Comparison of ENCODE assay signal across 17 cellular contexts in the genomic region with DNA sequence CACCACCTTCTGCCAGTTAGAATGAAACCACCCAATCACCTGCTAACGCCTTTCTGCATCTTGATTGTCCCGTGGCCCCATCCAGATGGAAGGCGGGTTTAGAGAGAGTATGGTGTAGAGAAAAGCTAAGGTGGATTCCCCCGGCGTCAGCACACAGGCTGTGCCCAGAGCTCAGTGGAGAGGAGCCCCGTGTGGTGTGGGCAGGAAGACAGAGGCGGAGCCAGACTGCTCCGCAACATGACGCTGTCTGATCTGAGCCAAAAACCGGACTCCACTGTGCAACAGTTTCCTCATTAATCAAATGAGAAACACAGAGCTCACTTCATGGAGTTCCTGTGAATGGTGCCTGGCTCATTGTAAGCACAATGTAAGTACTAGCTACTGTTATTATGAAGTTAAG.
DNase-seq lines count a peak whose midpoint lies in the region; ATAC-seq and TF ChIP-seq lines count a peak whose summit lies in the region.
"Had no signal": no experiment of that assay in that cellular context is flagged by ENCODE, and none has a peak within 500 bp of the region (broad histone marks: within the 10 kb centered on the region; RNA-seq: fewer than 3 reads in every experiment).

No MANE protein-coding gene starts in this region.

- H2BK12ac ChIP-seq in mesenchymal stem cell (ENCODE audit: low read length in 2 of 2) = no peak overlapping the region

- no peak for TF ChIP-seq EP300 in esophagus muscularis mucosa (IDR thresholded peaks at IDR 0.05)

- no peak overlapping the region for H4K91ac ChIP-seq in mesenchymal stem cell (ENCODE audit: low read length)

- H2AFZ ChIP-seq in smooth muscle cell (ENCODE audit: low read depth) (no peak overlapping the region), mesenchymal stem cell (ENCODE audit: low read depth, low read length) (no peak overlapping the region)

- no peak overlapping the region for H2BK120ac ChIP-seq in mesenchymal stem cell (ENCODE audit: low read depth, low read length)

- H3K4me3 ChIP-seq in esophagus muscularis mucosa (no peak overlapping the region), muscle layer of duodenum (ENCODE audit: low read depth in 1 of 2, low read length in 2 of 2) (peak overlapping the region in 1 of 2 donors; percentile 4), smooth muscle cell (no peak overlapping the region), mesenchymal stem cell (ENCODE audit: insufficient read depth in 1 of 2, low read depth in 1 of 2, low read length in 2 of 2) (no peak overlapping the region)

- H2BK5ac ChIP-seq in mesenchymal stem cell (ENCODE audit: low read depth, low read length, poor library complexity, severe bottlenecking) = no peak overlapping the region

- H3K79me2 ChIP-seq in smooth muscle cell (ENCODE audit: low read depth) = no peaks in the 10 kb centered on the region

- TF ChIP-seq CTCF in esophagus muscularis mucosa (IDR thresholded peaks at IDR 0.05) = no peak
- no peak for TF ChIP-seq CTCF in smooth muscle cell (IDR thresholded peaks at IDR 0.05; ENCODE audit: borderline replicate concordance, insufficient read depth, poor library complexity, severe bottlenecking)

- no peak overlapping the region for H4K8ac ChIP-seq in mesenchymal stem cell (ENCODE audit: low read length)

- 69% methylated on average over 10 of the region's 10 CpGs for WGBS in esophagus muscularis mucosa
- WGBS in smooth muscle cell (ENCODE audit: low lambda C conversion rate) = 84% methylated on average over 10 of the region's 10 CpGs
- 95% methylated on average over 9 of the region's 10 CpGs for WGBS in mesenchymal stem cell

- H3K4me2 ChIP-seq in smooth muscle cell = no peak overlapping the region
- H3K4me2 ChIP-seq in mesenchymal stem cell (ENCODE audit: low read length, poor library complexity, severe bottlenecking) = no peak overlapping the region

- no peak overlapping the region for H2BK15ac ChIP-seq in mesenchymal stem cell (ENCODE audit: low read depth, poor library complexity, severe bottlenecking)

- no peaks in the 10 kb centered on the region for H3K36me3 ChIP-seq in esophagus muscularis mucosa
- no peaks in the 10 kb centered on the region for H3K36me3 ChIP-seq in muscle layer of duodenum (ENCODE audit: control insufficient read depth in 1 of 2, insufficient read depth in 2 of 2, low read length in 2 of 2)
- no peaks in the 10 kb centered on the region for H3K36me3 ChIP-seq in smooth muscle cell (ENCODE audit: low read depth)
- no peaks in the 10 kb centered on the region for H3K36me3 ChIP-seq in mesenchymal stem cell (ENCODE audit: control insufficient read depth in 1 of 2, insufficient read depth in 2 of 2, low read depth in 1 of 2, low read length in 2 of 2)
- H3K36me3 ChIP-seq: BE2C had no signal

- peak overlapping the region; percentile 74 to 82 (median 80) for H3K27ac ChIP-seq in esophagus muscularis mucosa (replicated peaks in 1 of 4)
- peak overlapping the region; percentile 4 for H3K27ac ChIP-seq in muscle layer of duodenum (ENCODE audit: low read length)
- peak overlapping the region; percentile 76 for H3K27ac ChIP-seq in smooth muscle cell (ENCODE audit: low read depth)
- no peak overlapping the region for H3K27ac ChIP-seq in mesenchymal stem cell (ENCODE audit: low read length, poor library complexity, severe bottlenecking)

- H3K4me1 ChIP-seq in esophagus muscularis mucosa (peaks cover 5 to 29% (median 24%) of the 10 kb centered on the region in 4 donors), muscle layer of duodenum (ENCODE audit: control insufficient read depth in 1 of 2, insufficient read depth in 2 of 2, low read length in 2 of 2) (no peaks in the 10 kb centered on the region), smooth muscle cell (ENCODE audit: low read depth) (peaks cover 11% of the 10 kb centered on the region), mesenchymal stem cell (ENCODE audit: control insufficient read depth, insufficient read depth, low read depth, low read length) (no peaks in the 10 kb centered on the region)
- H3K4me1 ChIP-seq: BE2C had no signal

- no peak overlapping the region for H3K18ac ChIP-seq in mesenchymal stem cell (ENCODE audit: low read depth in 1 of 2, low read length in 2 of 2)

- H2AK5ac ChIP-seq in mesenchymal stem cell (ENCODE audit: low read length, severe bottlenecking) = no peak overlapping the region

- no peaks in the 10 kb centered on the region for H3K79me1 ChIP-seq in mesenchymal stem cell (replicated peaks; ENCODE audit: low read length, poor library complexity, severe bottlenecking)

- H3K23ac ChIP-seq in mesenchymal stem cell (ENCODE audit: low read length in 2 of 2) = no peak overlapping the region

- no peak overlapping the region for H3K14ac ChIP-seq in mesenchymal stem cell (ENCODE audit: low read length in 2 of 2)

- peaks cover 12% of the 10 kb centered on the region for H3F3A ChIP-seq in smooth muscle cell (ENCODE audit: low read depth)

- H3K9me3 ChIP-seq in esophagus muscularis mucosa (no peaks in the 10 kb centered on the region), muscle layer of duodenum (ENCODE audit: control insufficient read depth in 1 of 2, low read length in 2 of 2) (no peaks in the 10 kb centered on the region), smooth muscle cell (replicated peaks; ENCODE audit: low read depth) (no peaks in the 10 kb centered on the region), mesenchymal stem cell (ENCODE audit: control insufficient read depth, low read length) (peaks cover 12% of the 10 kb centered on the region)
- H3K9me3 ChIP-seq: BE2C had no signal

- no peak for ATAC-seq in sciatic nerve
- ATAC-seq: HepG2 had no signal

- TF ChIP-seq POLR2A in esophagus muscularis mucosa (IDR thresholded peaks at IDR 0.05; ENCODE audit: low read depth) = no peak

- intact Hi-C loops in esophagus muscularis mucosa (cut with DNase I) (no loop called here), sciatic nerve (cut with DNase I) (no loop called here)

- no peaks in the 10 kb centered on the region for H4K20me1 ChIP-seq in smooth muscle cell (ENCODE audit: low read depth)

- DNase-seq in esophagus muscularis mucosa (ENCODE audit: extremely low spot score) (no peak), smooth muscle cell (lab: John Stamatoyannopoulos, UW; ENCODE audit: unreplicated experiment) (no peak), mesenchymal stem cell (no peak), sciatic nerve (ENCODE audit: low spot score) (no peak), HCEC 1CT (no peak)
- DNase-seq: ACHN; BE2C; C1 segment of cervical spinal cord; CD4-positive, CD25-positive, alpha-beta regulatory T cell; CD8-positive, alpha-beta memory T cell; COR-L47; DMS153; DMS79 treated with DMSO at 0.1 percent for 48 hours; GF-D8; H9 had no signal

- no peaks in the 10 kb centered on the region for H3K27me3 ChIP-seq in esophagus muscularis mucosa
- H3K27me3 ChIP-seq in muscle layer of duodenum (ENCODE audit: low read depth, low read length) = no peaks in the 10 kb centered on the region
- H3K27me3 ChIP-seq in smooth muscle cell (ENCODE audit: low read depth) = no peaks in the 10 kb centered on the region
- H3K27me3 ChIP-seq in mesenchymal stem cell (ENCODE audit: control insufficient read depth in 1 of 2, insufficient read depth in 1 of 2, low read length in 2 of 2) = no peaks in the 10 kb centered on the region
- H3K27me3 ChIP-seq: BE2C had no signal

- no peak overlapping the region for H3K4ac ChIP-seq in mesenchymal stem cell (ENCODE audit: low read depth in 1 of 2, low read length in 2 of 2)

- H3K9ac ChIP-seq in smooth muscle cell (ENCODE audit: low read depth) (no peak overlapping the region), mesenchymal stem cell (ENCODE audit: low read length) (no peak overlapping the region)
